In the genomic region with DNA sequence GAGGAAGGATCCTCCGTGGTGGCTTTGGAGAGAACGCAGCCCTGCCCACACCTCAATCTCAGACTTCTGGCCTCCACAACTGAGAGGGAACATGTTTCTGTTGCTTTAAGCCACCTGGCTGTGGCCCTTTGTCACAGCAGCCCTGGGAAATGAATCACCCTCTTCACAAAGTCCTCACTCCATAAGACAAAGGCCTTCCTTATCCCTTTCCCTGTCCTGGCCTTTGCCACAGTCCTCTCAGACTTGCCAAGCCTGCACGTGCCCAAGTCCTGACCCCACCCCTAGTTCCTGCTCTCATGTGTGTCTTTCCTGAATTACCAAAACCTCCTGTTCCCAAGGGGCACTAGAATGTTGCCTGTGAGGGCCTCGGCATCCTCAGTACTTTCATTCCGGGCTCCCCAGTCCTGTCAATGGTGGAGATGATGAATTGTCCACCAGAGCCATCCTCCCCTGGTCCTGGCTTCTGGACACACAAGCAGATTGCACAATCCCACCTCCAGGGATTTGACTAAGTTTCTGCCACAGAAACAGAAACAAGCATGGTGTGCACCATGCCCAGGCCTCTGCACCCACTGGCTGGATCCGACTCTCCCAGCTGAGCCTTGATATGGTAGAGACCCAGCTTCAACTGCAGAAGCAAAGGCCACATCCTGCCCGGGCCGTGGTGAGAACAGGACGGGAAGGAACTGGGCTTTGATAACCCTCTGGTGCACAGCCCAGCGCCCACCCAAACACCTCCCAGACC, we compare ENCODE assay signal across 22 cellular contexts.
A peak's percentile ranks its signal among the peaks of the same experiment; 100 is the strongest.
DNase-seq lines count a peak whose midpoint lies in the region; ATAC-seq, FAIRE-seq and TF ChIP-seq lines count a peak whose summit lies in the region.
"Had no signal": no experiment of that assay in that cellular context is flagged by ENCODE, and none has a peak within 500 bp of the region (broad histone marks: within the 10 kb centered on the region; RNA-seq: fewer than 3 reads in every experiment).

No MANE protein-coding gene starts in this region.

- DNase-seq in Right ventricle myocardium superior (no peak), left ventricle myocardium inferior (no peak), SK-MEL-5 (ENCODE audit: low read depth, low spot score) (peak; percentile 73), foreskin melanocyte (peak; percentile 77), urothelium cell line (ENCODE audit: low spot score) (peak; percentile 27), A673 (ENCODE audit: low spot score) (no peak), NCI-H69 (lab: John Stamatoyannopoulos, UW) (no peak)
- DNase-seq: activated CD4-positive, alpha-beta memory T cell treated with anti-CD3 and anti-CD28 coated beads, Interleukin-2, amount 10 ng/mL, durations not matched to agents 7 days and 5 days; activated CD4-positive, CD25-positive, alpha-beta regulatory T cell; amygdala; central memory CD4-positive, alpha-beta T cell; erythroblast; GF-D8; glutamatergic neuron; GOT3; NCI-H2107; RPMI8226; stimulated activated CD4-positive, alpha-beta T cell treated with anti-CD3 and anti-CD28 coated beads, Interleukin-12 subunit alpha, Interleukin-12 subunit beta, amount 100 ng/mL, for 4 hours; T1000 had no signal

- H3K27ac ChIP-seq in left ventricle myocardium inferior (replicated peaks): no peak overlapping the region
- no peak overlapping the region for H3K27ac ChIP-seq in A673 (ENCODE audit: low read depth, low read length, poor library complexity, severe bottlenecking)
- H3K27ac ChIP-seq: BLaER1 had no signal

- H3K27me3 ChIP-seq in left ventricle myocardium inferior (ENCODE audit: low read depth) (peaks cover 68% of the 10 kb centered on the region), A673 (replicated peaks; ENCODE audit: insufficient read depth, low read depth, low read length, poor library complexity) (no peaks in the 10 kb centered on the region)
- H3K27me3 ChIP-seq: BLaER1 had no signal

- H3K36me3 ChIP-seq in left ventricle myocardium inferior (no peaks in the 10 kb centered on the region), A673 (ENCODE audit: insufficient read depth, low read length, poor library complexity, severe bottlenecking) (no peaks in the 10 kb centered on the region)
- H3K36me3 ChIP-seq: BLaER1 had no signal

- POLR2A ChIA-PET in A673 (lab: Charles Lee; ENCODE audit: low non-redundant PET): no interaction called here

- intact Hi-C loops in Right ventricle myocardium superior (cut with DNase I): no loop called here
- intact Hi-C loops in left ventricle myocardium inferior (cut with micrococcal nuclease): no loop called here
- intact Hi-C loops in A673 (cut with micrococcal nuclease; ENCODE audit: unreplicated experiment): no loop called here

- H3K4me3 ChIP-seq in left ventricle myocardium inferior (no peak overlapping the region), A673 (ENCODE audit: low read depth, low read length, poor library complexity, severe bottlenecking) (no peak overlapping the region)
- H3K4me3 ChIP-seq: BLaER1 had no signal

- H3K9me3 ChIP-seq in left ventricle myocardium inferior (replicated peaks): no peaks in the 10 kb centered on the region
- no peaks in the 10 kb centered on the region for H3K9me3 ChIP-seq in A673 (ENCODE audit: low read depth, low read length, poor library complexity, severe bottlenecking)
- H3K9me3 ChIP-seq: BLaER1 had no signal

- no peak for FAIRE-seq in urothelium cell line (lab: Jason Lieb, UNC)
- FAIRE-seq: GM12891 had no signal

- CTCF ChIA-PET in A673 (lab: Charles Lee): no interaction called here

- H3K4me1 ChIP-seq in left ventricle myocardium inferior (no peaks in the 10 kb centered on the region), A673 (ENCODE audit: insufficient read depth, low read length, poor library complexity, severe bottlenecking) (no peaks in the 10 kb centered on the region)

- no peak for TF ChIP-seq CTCF in left ventricle myocardium inferior (IDR thresholded peaks at IDR 0.05; ENCODE audit: borderline replicate concordance)
- no peak for TF ChIP-seq CTCF in A673 (conservative IDR thresholded peaks at IDR 0.05; ENCODE audit: low read depth, low read length)

- ATAC-seq in Right ventricle myocardium superior (ENCODE audit: poor library complexity) (peak; percentile 52), HG03442 (IDR thresholded peaks at IDR 0.05; ENCODE audit: unreplicated experiment) (no peak)

- no TSS peak for BruUV-seq in A673 (replicated peaks; lab: Mats Ljungman, UMichigan)

- in situ Hi-C loops in SK-MEL-5 (cut with HindIII; ENCODE audit: low pct_unique_long_range_greater_than_20kb, low sequenced_read_pairs): no loop called here

Comparison
In these comparisons a context has a peak if more than half of its experiments do, and no peak if none do; other contexts are left out.
1. DNase-seq: peak in SK-MEL-5 (single experiment), foreskin melanocyte (single experiment) and urothelium cell line (single experiment); none in Right ventricle myocardium superior (single experiment), left ventricle myocardium inferior (single experiment), A673 (single experiment) and NCI-H69 (single experiment).